7 cellular contexts compared by ENCODE assay signal in the genomic region with DNA sequence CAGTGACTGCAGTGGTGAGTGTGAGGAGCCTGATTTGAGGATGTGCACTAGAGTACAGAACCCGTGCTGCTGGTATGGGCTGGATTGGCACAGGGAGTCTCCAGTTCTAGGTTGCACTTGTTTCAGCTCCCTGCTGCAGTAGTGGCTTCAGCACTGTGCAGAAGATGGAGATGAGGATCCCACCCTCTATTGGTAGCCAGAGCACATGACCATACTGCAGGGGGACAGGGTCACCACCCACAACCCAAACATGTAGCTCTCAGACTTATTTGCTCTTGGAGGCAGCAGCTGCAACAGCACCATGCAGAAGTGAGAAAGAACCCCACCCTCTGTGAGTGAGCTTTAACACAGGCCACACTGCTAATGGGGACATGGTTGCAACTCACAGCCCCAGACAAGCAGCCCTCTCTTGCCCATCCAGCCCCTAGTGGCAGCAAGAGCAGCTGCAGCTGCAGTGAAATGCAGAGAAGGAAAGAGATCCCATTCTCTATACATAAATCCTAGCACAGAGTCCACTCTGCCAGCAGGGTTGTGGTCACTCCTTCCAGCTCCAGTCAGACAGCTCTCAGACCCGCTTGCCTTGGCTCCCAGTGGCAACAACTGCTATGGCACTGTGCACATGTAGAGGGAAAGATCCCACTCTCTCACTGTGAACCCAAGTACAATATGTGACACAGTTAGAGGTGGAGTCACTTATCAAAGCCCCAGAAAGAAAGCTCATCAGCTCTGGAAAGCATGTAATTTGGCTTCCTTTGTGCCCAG. TPM values are rescaled to one million over a fixed set of nuclear protein-coding genes. Genes with fewer than 3 reads are reported as not detected.
A peak's percentile ranks its signal among the peaks of the same experiment; 100 is the strongest.
DNase-seq lines count a peak whose midpoint lies in the region; ATAC-seq, FAIRE-seq and TF ChIP-seq lines count a peak whose summit lies in the region.

No MANE protein-coding gene starts in this region.

- no peak overlapping the region for H3K9ac ChIP-seq in K562 (ENCODE audit: insufficient read depth in 1 of 2, low read depth in 2 of 2, low read length in 2 of 2)

- no peak overlapping the region for H2AFZ ChIP-seq in K562 (ENCODE audit: low read depth, low read length)

- BruUV-seq in K562 (replicated peaks; lab: Mats Ljungman, UMichigan) = no TSS peak

- peak; percentile 23 for FAIRE-seq in HTR-8/SVneo (lab: Jason Lieb, UNC)
- FAIRE-seq in K562 (lab: Jason Lieb, UNC) = peak; percentile 49
- no peak for FAIRE-seq in small intestine (lab: Jason Lieb, UNC)

- no peak overlapping the region for H3K27ac ChIP-seq in K562 (ENCODE audit: extremely low read depth, low read depth, low read length)
- H3K27ac ChIP-seq in small intestine (ENCODE audit: low read depth in 1 of 2, low read length in 1 of 2) = no peak overlapping the region
- H3K27ac ChIP-seq in effector memory CD4-positive, alpha-beta T cell (ENCODE audit: insufficient read depth, low read length, poor library complexity, severe bottlenecking) = no peak overlapping the region

- intact Hi-C loops in K562 (cut with micrococcal nuclease) = no loop called here

- in situ Hi-C loops in K562 (cut with MboI) = loop anchor here (5.0 kb wide), 1 partner anchor 743 kb away; no protein-coding TSS in a partner anchor

- TF ChIP-seq EP300 in K562 (IDR thresholded peaks at IDR 0.05; ENCODE audit: low read length) = no peak

- CTCF ChIA-PET in K562 (lab: Yijun Ruan, JAX; ENCODE audit: low intra/inter-chr PET ratio) = no interaction called here

- H3K9me1 ChIP-seq in K562 (ENCODE audit: control insufficient read depth, insufficient read depth, low read length) = no peaks in the 10 kb centered on the region

- no peaks in the 10 kb centered on the region for H3K79me2 ChIP-seq in K562 (ENCODE audit: control insufficient read depth, insufficient read depth, low read length)

- peaks cover 4% of the 10 kb centered on the region for H3K9me3 ChIP-seq in K562 (replicated peaks; ENCODE audit: control insufficient read depth, insufficient read depth, low read depth, low read length)
- H3K9me3 ChIP-seq in small intestine (ENCODE audit: control insufficient read depth, low read depth) = no peaks in the 10 kb centered on the region
- H3K9me3 ChIP-seq in effector memory CD4-positive, alpha-beta T cell (ENCODE audit: control insufficient read depth, low read length) = no peaks in the 10 kb centered on the region

- H3K36me3 ChIP-seq in K562 (ENCODE audit: control insufficient read depth, insufficient read depth, low read length) (no peaks in the 10 kb centered on the region), small intestine (ENCODE audit: control insufficient read depth in 2 of 2, insufficient read depth in 2 of 2, low read length in 2 of 2) (no peaks in the 10 kb centered on the region)
- no peaks in the 10 kb centered on the region for H3K36me3 ChIP-seq in effector memory CD4-positive, alpha-beta T cell (ENCODE audit: control insufficient read depth, insufficient read depth, low read length)

- H3K4me3 ChIP-seq in K562 (no peak overlapping the region), small intestine (ENCODE audit: low read depth in 1 of 2, low read length in 2 of 2) (no peak overlapping the region)
- H3K4me3 ChIP-seq in effector memory CD4-positive, alpha-beta T cell (ENCODE audit: insufficient read depth, low read depth, low read length, poor library complexity, severe bottlenecking) = no peak overlapping the region

- 9% methylated on average over 2 of the region's 2 CpGs for WGBS in K562 (ENCODE audit: insufficient coverage, low coverage, missing lambda C conversion rate)
- WGBS in small intestine, 3 donors = 73 to 86% (median 86%) methylated on average over 2 of the region's 2 CpGs

- H4K20me1 ChIP-seq in K562 (replicated peaks; ENCODE audit: control insufficient read depth, insufficient read depth, low read length) = no peaks in the 10 kb centered on the region

- TF ChIP-seq RAD21 in K562 (CRISPR knock-in tag; conservative IDR thresholded peaks at IDR 0.05 in 1 of 2, IDR thresholded peaks at IDR 0.05 in 1 of 2) = no peak

- TF ChIP-seq CTCF in K562 (IDR thresholded peaks at IDR 0.05 in 2 of 3, conservative IDR thresholded peaks at IDR 0.05 in 1 of 3; ENCODE audit: insufficient read depth in 2 of 3, low read depth in 1 of 3, low read length in 3 of 3) = peak; percentile 46 to 63 (median 58)

- no peak for DNase-seq in HTR-8/SVneo (ENCODE audit: insufficient read length, low spot score)
- DNase-seq in K562 (ENCODE audit: extremely low read depth in 1 of 4, low spot score in 3 of 4) = peak; percentile 17 to 37 (median 22)
- peak; percentile 22 for DNase-seq in small intestine
- no peak for DNase-seq in effector memory CD4-positive, alpha-beta T cell
- DNase-seq in activated naive CD4-positive, alpha-beta T cell treated with Interleukin-2 at 50 U/mL for 16 hours = no peak

- H3K4me1 ChIP-seq in K562 (replicated peaks in 1 of 2; ENCODE audit: control insufficient read depth in 2 of 2, insufficient read depth in 2 of 2, low read length in 2 of 2) (no peaks in the 10 kb centered on the region), small intestine (ENCODE audit: control insufficient read depth in 2 of 2, insufficient read depth in 1 of 2, low read depth in 1 of 2, low read length in 1 of 2) (no peaks in the 10 kb centered on the region)
- no peaks in the 10 kb centered on the region for H3K4me1 ChIP-seq in effector memory CD4-positive, alpha-beta T cell (ENCODE audit: control insufficient read depth, insufficient read depth, low read length, poor library complexity, severe bottlenecking)

- no peaks in the 10 kb centered on the region for H3K27me3 ChIP-seq in K562 (ENCODE audit: control insufficient read depth in 2 of 2, insufficient read depth in 2 of 2, low read length in 2 of 2)
- no peaks in the 10 kb centered on the region for H3K27me3 ChIP-seq in small intestine (ENCODE audit: control insufficient read depth in 2 of 2, insufficient read depth in 2 of 2, low read length in 2 of 2)
- no peaks in the 10 kb centered on the region for H3K27me3 ChIP-seq in effector memory CD4-positive, alpha-beta T cell (replicated peaks; ENCODE audit: control insufficient read depth, insufficient read depth, low read length, poor library complexity, severe bottlenecking)

- no peak for TF ChIP-seq POLR2A in K562 (conservative IDR thresholded peaks at IDR 0.05)

- peak; percentile 61 for ATAC-seq in GM18499 (IDR thresholded peaks at IDR 0.05; ENCODE audit: insufficient read depth, unreplicated experiment)
- peak; percentile 88 for ATAC-seq in GM21737 (IDR thresholded peaks at IDR 0.05; ENCODE audit: unreplicated experiment)
- peak; percentile 95 for ATAC-seq in K562

- POLR2A ChIA-PET in K562 (lab: Yijun Ruan, JAX) = interaction anchor here (1.0 kb wide), 1 partner anchor 30 kb away, joined by 3 read pairs; no protein-coding TSS in a partner anchor

- no peak overlapping the region for H3K4me2 ChIP-seq in K562 (ENCODE audit: insufficient read depth, low read length)

TF ChIP-seq in K562, 482 proteins besides CTCF, POLR2A, EP300 and RAD21:
- no peak for TF ChIP-seq BDP1 (IDR thresholded peaks at IDR 0.05; ENCODE audit: insufficient read depth, insufficient read length)
- no peak for TF ChIP-seq ZC3H11A (IDR thresholded peaks at IDR 0.05; ENCODE audit: low read depth, low read length)
- TF ChIP-seq, protein P1, sequence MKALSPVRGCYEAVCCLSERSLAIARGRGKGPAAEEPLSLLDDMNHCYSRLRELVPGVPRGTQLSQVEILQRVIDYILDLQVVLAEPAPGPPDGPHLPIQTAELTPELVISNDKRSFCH (CRISPR knock-in tag; IDR thresholded peaks at IDR 0.05) = no peak
- TF ChIP-seq, protein P1 (tag; IDR thresholded peaks at IDR 0.05) = no peak
- TF ChIP-seq POLR2B (IDR thresholded peaks at IDR 0.05; ENCODE audit: low read depth, partially characterized antibody) = no peak
- no peak for TF ChIP-seq CHD4 (IDR thresholded peaks at IDR 0.05; ENCODE audit: insufficient read depth, insufficient replicate concordance, low read depth, low read length, poor library complexity, severe bottlenecking)
- TF ChIP-seq SMC3 (conservative IDR thresholded peaks at IDR 0.05; ENCODE audit: insufficient read depth, low read depth, low read length) = 0 out of 2 replicates have a peak, but pooled peaks have one; percentile 16
- no peak for TF ChIP-seq ZSCAN32 (CRISPR knock-in tag; IDR thresholded peaks at IDR 0.05)
- TF ChIP-seq GATA2 (CRISPR knock-in tag; IDR thresholded peaks at IDR 0.05) = no peak
- TF ChIP-seq ZNF217 (CRISPR knock-in tag; IDR thresholded peaks at IDR 0.05) = no peak

RNA-seq across cellular contexts. Expression of gene SCIN, which starts 51.4 kb away (rescaled TPM):
- total RNA-seq in K562 (2011; cell fraction: chromatin; rRNA removed; ENCODE audit: low replicate concordance) = 1.1 and 8.3 TPM in 2 replicates
- total RNA-seq in K562 (2011; cell fraction: nucleolus; rRNA removed) = 0.33 and 1.4 TPM in 2 replicates
- 2.2 and 3.5 TPM in 2 replicates for total RNA-seq in K562 (2011; cell fraction: nucleoplasm; rRNA removed)
- total RNA-seq in K562 (2014; rRNA removed) (9.8 and 10.9 TPM in 2 replicates), K562 (2014; rRNA removed; fragmentation: Illumina TruSeq; extraction: Trizol) (14.7 and 17.2 TPM in 2 replicates), K562 (2015; rRNA removed; fragmentation: Illumina TruSeq; extraction: Trizol) (14.4 and 18.2 TPM in 2 replicates), K562 (2021) (9.7 and 10.6 TPM in 2 replicates)
- polyA plus RNA-seq in K562 (2011; rRNA removed) (0.67 and 1.0 TPM in 2 replicates), K562 (2014; fragmentation: Illumina TruSeq; extraction: Trizol) (11.4 and 12.6 TPM in 2 replicates), K562 (2014; fragmentation: Nextera tagmentation; extraction: Ambion mirVana) (10 to 100 TPM in 1 of 2 experiments, 1 to 10 TPM in 1; 4.5 to 10.4 TPM), K562 (2014; rRNA removed) (10.3 and 10.9 TPM in 2 replicates), small intestine (10 to 100 TPM in 2 of 3 donors, 1 to 10 TPM in 1; 4.0 to 61.1 (median 38.4) TPM)
- 0.12 and 0.50 TPM in 2 replicates for polyA plus RNA-seq in K562 (2011; cell fraction: cytosol; rRNA removed)
- 0.17 and 0.32 TPM in 2 replicates for polyA plus RNA-seq in K562 (2011; cell fraction: nucleus; rRNA removed)
- polyA plus RNA-seq in K562 (2012) = 17.7 and 29.9 TPM in 2 replicates
- polyA minus RNA-seq in K562 (2011; rRNA and poly(A)+ RNA removed) = 0.63 and 1.0 TPM in 2 replicates
- not detected in 2 replicates for polyA minus RNA-seq in K562 (2011; cell fraction: cytosol; rRNA and poly(A)+ RNA removed)
- 0.54 and 1.00 TPM in 2 replicates for polyA minus RNA-seq in K562 (2011; cell fraction: nucleus; rRNA and poly(A)+ RNA removed)

Comparison
In these comparisons a context has a peak if more than half of its experiments do, and no peak if none do; other contexts are left out.
1. DNase-seq: peak in K562 (4 of 4) and small intestine (single experiment); none in HTR-8/SVneo (single experiment), effector memory CD4-positive, alpha-beta T cell (0 of 3) and activated naive CD4-positive, alpha-beta T cell treated with Interleukin-2 at 50 U/mL for 16 hours (single experiment).
2. Peak in every context shown above with its lines, with median percentiles within 50 percentile points of each other: ATAC-seq.